ENCODE assay signal across 14 cellular contexts in genomic region chr12:18849761-18850160, GRCh38.
DNase-seq lines count a peak whose midpoint lies in the region; ATAC-seq and TF ChIP-seq lines count a peak whose summit lies in the region.
"Had no signal": no experiment of that assay in that cellular context is flagged by ENCODE, and none has a peak within 500 bp of the region (broad histone marks: within the 10 kb centered on the region; RNA-seq: fewer than 3 reads in every experiment).

No MANE protein-coding gene starts in this region.

- H3K9me2 ChIP-seq in GM23248 (ENCODE audit: insufficient read depth): no peaks in the 10 kb centered on the region

- peaks cover 0 to 2% (median 0%) of the 10 kb centered on the region in 8 donors for H3K9me3 Mint-ChIP-seq in CD4-positive, alpha-beta memory T cell
- H3K9me3 Mint-ChIP-seq: CD8-positive, alpha-beta T cell had no signal

- H3K9ac ChIP-seq in GM23248: no peak overlapping the region

- H3K4me3 ChIP-seq in GM23248 (no peak overlapping the region), epithelial cell of esophagus (ENCODE audit: low read length) (no peak overlapping the region), SJCRH30 (no peak overlapping the region)
- no peak overlapping the region for H3K4me3 ChIP-seq in CD4-positive, alpha-beta memory T cell (ENCODE audit: low read length in 2 of 2)
- H3K4me3 ChIP-seq: HAP-1 had no signal

- DNase-seq in GM23248: peak; percentile 9
- DNase-seq in epithelial cell of esophagus (ENCODE audit: low read depth): peak; percentile 29
- peak; percentile 1 for DNase-seq in hepatic stellate cell (ENCODE audit: low spot score)
- no peak for DNase-seq in SJCRH30
- DNase-seq in CD4-positive, alpha-beta memory T cell: no peak
- no peak for DNase-seq in NCI-H526 treated with DMSO at 0.1 percent for 48 hours (lab: John Stamatoyannopoulos, UW)
- DNase-seq: BE2C; CD8-positive, alpha-beta T cell; COR-L47; DND-41; GF-D8 had no signal

- H3K9me3 ChIP-seq in GM23248 (ENCODE audit: low read depth): no peaks in the 10 kb centered on the region
- no peaks in the 10 kb centered on the region for H3K9me3 ChIP-seq in SJCRH30 (replicated peaks)
- H3K9me3 ChIP-seq in CD4-positive, alpha-beta memory T cell (ENCODE audit: control insufficient read depth in 1 of 2, low read length in 2 of 2): no peaks in the 10 kb centered on the region
- H3K9me3 ChIP-seq: BE2C, HAP-1 had no signal

- H3K27ac ChIP-seq in GM23248 (no peak overlapping the region), SJCRH30 (no peak overlapping the region)
- no peak overlapping the region for H3K27ac ChIP-seq in CD4-positive, alpha-beta memory T cell (ENCODE audit: low read depth, low read length)
- H3K27ac ChIP-seq: C4-2B had no signal

- H3K79me2 ChIP-seq in GM23248 (ENCODE audit: insufficient read depth): no peaks in the 10 kb centered on the region

- in situ Hi-C loops in GM23248 (cut with MboI): no loop called here

- intact Hi-C loops in CD4-positive, alpha-beta memory T cell (cut with micrococcal nuclease): no loop called here

- POLR2A ChIA-PET in CD4-positive, alpha-beta memory T cell (lab: Charles Lee; ENCODE audit: partially characterized antibody): no interaction called here

- H3K4me3 Mint-ChIP-seq in CD4-positive, alpha-beta memory T cell: no peak overlapping the region
- H3K4me3 Mint-ChIP-seq: CD8-positive, alpha-beta T cell had no signal

- no peaks in the 10 kb centered on the region for H3K27me3 ChIP-seq in GM23248 (replicated peaks; ENCODE audit: insufficient read depth)
- H3K27me3 ChIP-seq in SJCRH30: no peaks in the 10 kb centered on the region
- H3K27me3 ChIP-seq in CD4-positive, alpha-beta memory T cell (ENCODE audit: insufficient read depth, low read length): no peaks in the 10 kb centered on the region
- H3K27me3 ChIP-seq: BE2C had no signal

- H3K4me1 Mint-ChIP-seq in CD4-positive, alpha-beta memory T cell: no peaks in the 10 kb centered on the region

- TF ChIP-seq CTCF in epithelial cell of esophagus (IDR thresholded peaks at IDR 0.05; ENCODE audit: insufficient read depth, low read depth, low read length, missing control alignments): no peak

- H3F3A ChIP-seq in GM23248 (ENCODE audit: insufficient read depth): no peaks in the 10 kb centered on the region

- no peaks in the 10 kb centered on the region for H3K36me3 Mint-ChIP-seq in CD4-positive, alpha-beta memory T cell
- H3K36me3 Mint-ChIP-seq: CD8-positive, alpha-beta T cell had no signal

- H3K4me1 ChIP-seq in GM23248 (ENCODE audit: insufficient read depth) (no peaks in the 10 kb centered on the region), SJCRH30 (no peaks in the 10 kb centered on the region)
- H3K4me1 ChIP-seq in CD4-positive, alpha-beta memory T cell (ENCODE audit: insufficient read depth, low read length): no peaks in the 10 kb centered on the region
- H3K4me1 ChIP-seq: BE2C, HAP-1 had no signal

- no peak overlapping the region for H2AFZ ChIP-seq in GM23248

- 89 to 91% methylated on average over 1 of the region's 1 CpG for WGBS in GM23248 (ENCODE audit: low coverage in 1 of 2, low lambda C conversion rate in 2 of 2, missing lambda C conversion rate in 2 of 2), 2 experiments

- H3K36me3 ChIP-seq in GM23248 (ENCODE audit: low read depth): no peaks in the 10 kb centered on the region
- no peaks in the 10 kb centered on the region for H3K36me3 ChIP-seq in SJCRH30
- no peaks in the 10 kb centered on the region for H3K36me3 ChIP-seq in CD4-positive, alpha-beta memory T cell (ENCODE audit: insufficient read depth, low read length)
- H3K36me3 ChIP-seq: BE2C, HAP-1 had no signal

- peaks cover 2 to 11% of the 10 kb centered on the region in 2 donors for H3K27me3 Mint-ChIP-seq in CD4-positive, alpha-beta memory T cell

- CTCF ChIA-PET in CD4-positive, alpha-beta memory T cell (lab: Charles Lee; ENCODE audit: partially characterized antibody): interaction anchor here (1.3 kb wide), 1 partner anchor 9 kb away, joined by 5 read pairs; no protein-coding TSS in a partner anchor

- ATAC-seq in GM21528 (IDR thresholded peaks at IDR 0.05; ENCODE audit: low FRiP score, unreplicated experiment): no peak
- ATAC-seq: CD8-positive, alpha-beta T cell had no signal

- no peak overlapping the region for H3K27ac Mint-ChIP-seq in CD4-positive, alpha-beta memory T cell
- H3K27ac Mint-ChIP-seq: CD8-positive, alpha-beta T cell had no signal

- H4K20me1 ChIP-seq in GM23248 (ENCODE audit: insufficient read depth): no peaks in the 10 kb centered on the region

- H3K4me2 ChIP-seq in GM23248 (ENCODE audit: unreplicated experiment): no peak overlapping the region

Comparison
In these comparisons a context has a peak if more than half of its experiments do, and no peak if none do; other contexts are left out.
1. DNase-seq: peak in GM23248 (single experiment), epithelial cell of esophagus (single experiment) and hepatic stellate cell (single experiment); none in SJCRH30 (0 of 2), CD4-positive, alpha-beta memory T cell (0 of 5) and NCI-H526 treated with DMSO at 0.1 percent for 48 hours (single experiment).